ENCODE assay signal across 8 cellular contexts in the genomic region with DNA sequence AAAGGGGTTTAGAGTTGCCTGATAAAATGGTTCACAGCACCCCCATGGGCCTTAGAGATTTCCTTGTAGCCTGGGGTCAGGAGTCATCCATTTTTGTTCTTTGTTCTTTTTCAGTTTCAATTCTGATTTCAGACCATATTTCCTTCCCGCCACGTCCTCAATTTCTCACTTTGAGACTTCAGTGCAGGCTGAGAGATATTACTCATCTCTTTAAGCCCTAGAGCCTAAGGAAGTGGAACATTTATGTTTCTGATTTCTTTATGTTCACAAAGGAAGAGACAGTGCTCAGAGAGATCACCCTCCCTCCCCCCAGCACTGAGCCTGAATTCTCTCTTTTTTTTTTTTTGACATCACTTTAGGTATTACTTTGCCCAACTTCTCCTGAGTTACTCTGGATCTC. TPM values are rescaled to one million over a fixed set of nuclear protein-coding genes. Genes with fewer than 3 reads are reported as not detected.
DNase-seq lines count a peak whose midpoint lies in the region; ATAC-seq, FAIRE-seq and TF ChIP-seq lines count a peak whose summit lies in the region.

No MANE protein-coding gene starts in this region.

- H3K9me3 ChIP-seq in BLaER1, result 0 out of 2 replicates have a peak, but pooled peaks cover 9% of the 10 kb centered on the region
- H3K9me3 ChIP-seq in kidney (ENCODE audit: control insufficient read depth in 1 of 2, low read length in 2 of 2), result no peaks in the 10 kb centered on the region
- H3K9me3 ChIP-seq in colonic mucosa, result no peaks in the 10 kb centered on the region

- peaks cover 44% of the 10 kb centered on the region for H3K4me1 ChIP-seq in BLaER1
- no peaks in the 10 kb centered on the region for H3K4me1 ChIP-seq in kidney (ENCODE audit: control insufficient read depth in 1 of 2, insufficient read depth in 1 of 2, low read depth in 1 of 2, low read length in 2 of 2)
- H3K4me1 ChIP-seq in colonic mucosa, result peaks cover 5% of the 10 kb centered on the region

- DNase-seq in astrocyte of the spinal cord (ENCODE audit: low read depth, low spot score) (peak; percentile 16), kidney (no peak), medulla oblongata (ENCODE audit: extremely low spot score) (no peak), substantia nigra (lab: John Stamatoyannopoulos, UW) (no peak), colonic mucosa (no peak)

- H3K9ac ChIP-seq in BLaER1 (peak overlapping the region; percentile 44; the same call in 1 of the 2 replicates), kidney (ENCODE audit: low read length in 2 of 2) (no peak overlapping the region), colonic mucosa (ENCODE audit: low read depth in 2 of 2, low read length in 2 of 2) (no peak overlapping the region)

- TF ChIP-seq CTCF in astrocyte of the spinal cord (IDR thresholded peaks at IDR 0.05; ENCODE audit: low read depth, low read length) (no peak), kidney (IDR thresholded peaks at IDR 0.05; ENCODE audit: borderline replicate concordance, extremely low read depth, insufficient read depth) (no peak), colonic mucosa (IDR thresholded peaks at IDR 0.05) (no peak)

- H3K4me3 ChIP-seq in BLaER1, result no peak overlapping the region
- no peak overlapping the region for H3K4me3 ChIP-seq in astrocyte of the spinal cord (ENCODE audit: low read depth, low read length)
- no peak overlapping the region for H3K4me3 ChIP-seq in kidney (ENCODE audit: low read length in 2 of 2)
- H3K4me3 ChIP-seq in colonic mucosa, result no peak overlapping the region

- no peak for FAIRE-seq in kidney (lab: Jason Lieb, UNC)

- ATAC-seq in GM19395 (IDR thresholded peaks at IDR 0.05; ENCODE audit: unreplicated experiment) (peak; percentile 89), HG03439 (IDR thresholded peaks at IDR 0.05; ENCODE audit: unreplicated experiment) (peak; percentile 51)

- intact Hi-C loops in kidney (cut with DNase I) (no loop called here), colonic mucosa (cut with DNase I) (loop anchor here (10.0 kb wide), 1 partner anchor 129 kb away; no protein-coding TSS in a partner anchor)

- H3K27me3 ChIP-seq in BLaER1 (peaks cover 33% of the 10 kb centered on the region; the same call in 1 of the 2 replicates), colonic mucosa (no peaks in the 10 kb centered on the region)

- H3K36me3 ChIP-seq in BLaER1 (peaks cover 60% of the 10 kb centered on the region), kidney (ENCODE audit: control insufficient read depth in 1 of 2, insufficient read depth in 2 of 2, low read length in 2 of 2) (peaks cover 5 to 6% of the 10 kb centered on the region in 2 donors), colonic mucosa (no peaks in the 10 kb centered on the region)

- peak overlapping the region; percentile 36; the same call in 1 of the 2 replicates for H3K27ac ChIP-seq in BLaER1
- no peak overlapping the region for H3K27ac ChIP-seq in kidney (ENCODE audit: low read depth in 2 of 2, low read length in 2 of 2)
- no peak overlapping the region for H3K27ac ChIP-seq in substantia nigra (ENCODE audit: low read depth, low read length, poor library complexity, severe bottlenecking)
- H3K27ac ChIP-seq in colonic mucosa, result no peak overlapping the region

- peaks cover 61% of the 10 kb centered on the region for H4K20me1 ChIP-seq in BLaER1

- in situ Hi-C loops in astrocyte of the spinal cord (cut with HindIII; ENCODE audit: low sequenced_read_pairs), result no loop called here

- H3K4me2 ChIP-seq in BLaER1, result peak overlapping the region; percentile 60

RNA-seq across cellular contexts. Expression of a gene that starts 56.3 kb away (rescaled TPM):
- total RNA-seq in kidney, result 391 TPM
- polyA plus RNA-seq in kidney (ENCODE audit: insufficient read depth, low read depth, low replicate concordance), result 124 TPM
- total RNA-seq in colonic mucosa, result 10 to 100 TPM; 27.5 to 62.7 TPM
